Comparison of ENCODE assay signal across 15 cellular contexts in the genomic region with DNA sequence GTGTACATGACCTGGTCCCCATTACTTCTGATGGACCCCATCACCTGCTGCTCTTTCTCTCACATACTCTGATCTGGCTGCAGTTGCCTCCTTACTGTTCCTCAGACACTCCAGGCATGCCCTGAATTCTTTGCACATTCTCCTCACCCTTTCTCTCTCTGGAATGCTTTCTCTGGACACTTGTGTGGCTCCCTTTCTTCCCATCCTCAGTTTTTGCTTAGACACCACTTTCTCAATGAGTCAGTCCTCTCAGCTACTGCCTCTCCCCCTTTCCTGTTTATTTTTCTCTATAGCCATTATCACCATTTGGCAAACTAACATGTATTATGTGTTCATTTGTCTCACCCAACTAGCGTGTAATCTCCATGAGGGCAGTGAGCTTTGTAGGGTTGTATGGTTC. TPM values are rescaled to one million over a fixed set of nuclear protein-coding genes. Genes with fewer than 3 reads are reported as not detected.
DNase-seq lines count a peak whose midpoint lies in the region; ATAC-seq, FAIRE-seq and TF ChIP-seq lines count a peak whose summit lies in the region.
"Had no signal": no experiment of that assay in that cellular context is flagged by ENCODE, and none has a peak within 500 bp of the region (broad histone marks: within the 10 kb centered on the region; RNA-seq: fewer than 3 reads in every experiment).

No MANE protein-coding gene starts in this region.

- no peak overlapping the region for H3K4me3 ChIP-seq in bronchial epithelial cell (ENCODE audit: low read depth, low read length)
- H3K4me3 ChIP-seq: A549, gastroesophageal sphincter, HAP-1, testis had no signal

- DNase-seq in A172 (ENCODE audit: low spot score) (peak; percentile 76), HFFc6 (peak; percentile 77), bronchial epithelial cell (ENCODE audit: low read depth) (peak; percentile 47), islet precursor cell (peak; percentile 70), HuH-7.5 (ENCODE audit: low spot score) (no peak), superior temporal gyrus (ENCODE audit: extremely low spot score) (no peak), erythroblast (lab: John Stamatoyannopoulos, UW) (no peak)
- DNase-seq: activated gamma-delta T cell treated with Interleukin-2 at 50 U/mL for 16 hours, NCI-H1417 treated with DMSO at 0.1 percent for 48 hours, Right ventricle myocardium superior, testis had no signal

- no peaks in the 10 kb centered on the region; the same call in 1 of the 2 replicates for H3K27me3 Mint-ChIP-seq in HFFc6 (ENCODE audit: insufficient read depth)

- H3K36me3 ChIP-seq in bronchial epithelial cell (ENCODE audit: control insufficient read depth, insufficient read depth, low read length) = peaks cover 15% of the 10 kb centered on the region
- H3K36me3 ChIP-seq: HAP-1 had no signal

- peak overlapping the region; percentile 73 for H3K27ac Mint-ChIP-seq in HFFc6

- H3K9me3 Mint-ChIP-seq in HFFc6 = 0 out of 2 replicates have a peak, but pooled peaks cover 4% of the 10 kb centered on the region

- H3K4me1 Mint-ChIP-seq in HFFc6 (ENCODE audit: low read depth) = peaks cover 33% of the 10 kb centered on the region

- FAIRE-seq in bronchial epithelial cell (lab: Jason Lieb, UNC) = no peak
- FAIRE-seq: A549 had no signal

- H3K4me3 Mint-ChIP-seq in HFFc6 = peak overlapping the region; percentile 41

- no peak for ATAC-seq in GM21576 (IDR thresholded peaks at IDR 0.05; ENCODE audit: unreplicated experiment)
- ATAC-seq: A549, gastroesophageal sphincter had no signal

- no peaks in the 10 kb centered on the region for H3K27me3 ChIP-seq in bronchial epithelial cell (ENCODE audit: control insufficient read depth, insufficient read depth, low read length)
- H3K27me3 ChIP-seq: gastroesophageal sphincter, testis had no signal

- TF ChIP-seq CTCF in HFFc6 (IDR thresholded peaks at IDR 0.05) (no peak), bronchial epithelial cell (IDR thresholded peaks at IDR 0.05; ENCODE audit: insufficient read depth, low read length, severe bottlenecking) (no peak)

- no peak for TF ChIP-seq POLR2A in erythroblast (IDR thresholded peaks at IDR 0.05; ENCODE audit: low read length)

- H3K36me3 Mint-ChIP-seq in HFFc6 (ENCODE audit: low read depth) = peaks cover 41% of the 10 kb centered on the region

RNA-seq across cellular contexts. Expression of a gene that starts 28.1 kb away (rescaled TPM):
- total RNA-seq in A172 (2014; rRNA removed; shearing (Covaris generic)) = 6.8 and 15.8 TPM in 2 replicates
- total RNA-seq in HFFc6 (2021; fragmentation: NEBNext Ultra II Directional; extraction: Animal tissue kit (Norgen Biotek cat#: 25700)) = 10 to 100 TPM; 20.9 to 29.9 (median 28.1) TPM
- total RNA-seq in bronchial epithelial cell = 9.0 and 10.0 TPM in 2 replicates

Comparison
In these comparisons a context has a peak if more than half of its experiments do, and no peak if none do; other contexts are left out.
1. DNase-seq: peak in A172 (single experiment), HFFc6 (single experiment), bronchial epithelial cell (single experiment) and islet precursor cell (single experiment); none in HuH-7.5 (single experiment), superior temporal gyrus (single experiment) and erythroblast (0 of 2).